Comparison of ENCODE assay signal across 7 cellular contexts in genomic region chr16:71790283-71790682, GRCh38. TPM values are rescaled to one million over a fixed set of nuclear protein-coding genes. Genes with fewer than 3 reads are reported as not detected.
DNase-seq lines count a peak whose midpoint lies in the region; ATAC-seq and TF ChIP-seq lines count a peak whose summit lies in the region.
"Not testable (repeated sequence)": the region's sequence is repeated elsewhere in the genome, so short reads cannot be mapped to it uniquely, and the experiment has no call there.

No MANE protein-coding gene starts in this region.

- H3K4me1 Mint-ChIP-seq in HFFc6 (ENCODE audit: low read depth) (peaks cover 36% of the 10 kb centered on the region), chondrocyte (ENCODE audit: low read depth) (peaks cover 25% of the 10 kb centered on the region)
- peaks cover 46% of the 10 kb centered on the region for H3K4me1 Mint-ChIP-seq in activated CD4-positive, alpha-beta T cell treated with anti-CD3 and anti-CD28 coated beads for 36 hours
- peaks cover 62% of the 10 kb centered on the region for H3K4me1 Mint-ChIP-seq in activated T-cell treated with anti-CD3 and anti-CD28 coated beads, Interleukin-2, amount 50 U/mL, for 72 hours (ENCODE audit: low read depth)
- H3K4me1 Mint-ChIP-seq in activated naive CD8-positive, alpha-beta T cell treated with anti-CD3 and anti-CD28 coated beads, Interleukin-2, amount 10 ng/mL, durations not matched to agents 7 days and 5 days: peaks cover 32% of the 10 kb centered on the region
- H3K4me1 Mint-ChIP-seq in natural killer cell treated with Interleukin-12 subunit alpha and Interleukin-12 subunit beta and Interleukin-15 and Interleukin-18, amount 100 ng/mL, for 72 hours (ENCODE audit: low read depth in 2 of 2): peaks cover 33 to 39% of the 10 kb centered on the region in 2 donors

- CTCF ChIA-PET in activated CD4-positive, alpha-beta T cell treated with anti-CD3 and anti-CD28 coated beads for 36 hours (lab: Charles Lee): interaction anchor here (0.7 to 2.0 kb wide), 7 partner anchors 9 to 171 kb away, joined by 3 to 5 read pairs (median 4); no protein-coding TSS in a partner anchor

- not testable (repeated sequence) for TF ChIP-seq CTCF in HFFc6 (IDR thresholded peaks at IDR 0.05); chondrocyte (IDR thresholded peaks at IDR 0.05)

- intact Hi-C loops in activated CD4-positive, alpha-beta T cell treated with anti-CD3 and anti-CD28 coated beads for 36 hours (cut with DNase I, micrococcal nuclease): loop anchor here in 1 of 2 experiments (5.0 kb wide), 1 partner anchor 92 kb away; the partner anchor contains the start of gene ZNF821

- H3K36me3 Mint-ChIP-seq in HFFc6 (ENCODE audit: low read depth): peaks cover 28% of the 10 kb centered on the region
- peaks cover 25% of the 10 kb centered on the region for H3K36me3 Mint-ChIP-seq in activated CD4-positive, alpha-beta T cell treated with anti-CD3 and anti-CD28 coated beads for 36 hours (ENCODE audit: low read depth)
- H3K36me3 Mint-ChIP-seq in activated T-cell treated with anti-CD3 and anti-CD28 coated beads, Interleukin-2, amount 50 U/mL, for 72 hours (ENCODE audit: insufficient read depth in 2 of 2): peaks cover 2 to 11% of the 10 kb centered on the region in 2 donors
- peaks cover 33% of the 10 kb centered on the region for H3K36me3 Mint-ChIP-seq in activated naive CD8-positive, alpha-beta T cell treated with anti-CD3 and anti-CD28 coated beads, Interleukin-2, amount 10 ng/mL, durations not matched to agents 7 days and 5 days
- not testable (repeated sequence) for H3K36me3 Mint-ChIP-seq in chondrocyte (ENCODE audit: low read depth); natural killer cell treated with Interleukin-12 subunit alpha and Interleukin-12 subunit beta and Interleukin-15 and Interleukin-18, amount 100 ng/mL, for 72 hours

- not testable (repeated sequence) for H3K4me3 Mint-ChIP-seq in HFFc6; activated CD4-positive, alpha-beta T cell treated with anti-CD3 and anti-CD28 coated beads for 36 hours; chondrocyte (ENCODE audit: unreplicated experiment)
- peak overlapping the region in 1 of 2 donors; percentile 40 for H3K4me3 Mint-ChIP-seq in activated T-cell treated with anti-CD3 and anti-CD28 coated beads, Interleukin-2, amount 50 U/mL, for 72 hours
- peak overlapping the region; percentile 44 for H3K4me3 Mint-ChIP-seq in activated naive CD8-positive, alpha-beta T cell treated with anti-CD3 and anti-CD28 coated beads, Interleukin-2, amount 10 ng/mL, durations not matched to agents 7 days and 5 days
- peak overlapping the region; percentile 30 for H3K4me3 Mint-ChIP-seq in natural killer cell treated with Interleukin-12 subunit alpha and Interleukin-12 subunit beta and Interleukin-15 and Interleukin-18, amount 100 ng/mL, for 72 hours

- H3K9me3 Mint-ChIP-seq in HFFc6; activated CD4-positive, alpha-beta T cell treated with anti-CD3 and anti-CD28 coated beads for 36 hours (ENCODE audit: low read depth); activated T-cell treated with anti-CD3 and anti-CD28 coated beads, Interleukin-2, amount 50 U/mL, for 72 hours; activated naive CD8-positive, alpha-beta T cell treated with anti-CD3 and anti-CD28 coated beads, Interleukin-2, amount 10 ng/mL, durations not matched to agents 7 days and 5 days; chondrocyte (ENCODE audit: low read depth); natural killer cell treated with Interleukin-12 subunit alpha and Interleukin-12 subunit beta and Interleukin-15 and Interleukin-18, amount 100 ng/mL, for 72 hours: not testable (repeated sequence)

- DNase-seq in HFFc6; activated CD4-positive, alpha-beta T cell treated with anti-CD3 and anti-CD28 coated beads for 36 hours; activated T-cell treated with anti-CD3 and anti-CD28 coated beads, Interleukin-2, amount 50 U/mL, for 72 hours; activated naive CD8-positive, alpha-beta T cell treated with anti-CD3 and anti-CD28 coated beads, Interleukin-2, amount 10 ng/mL, durations not matched to agents 7 days and 5 days; chondrocyte (ENCODE audit: low spot score); left lobe of liver (ENCODE audit: low spot score); natural killer cell treated with Interleukin-12 subunit alpha and Interleukin-12 subunit beta and Interleukin-15 and Interleukin-18, amount 100 ng/mL, for 72 hours (ENCODE audit: low spot score): not testable (repeated sequence)

- H3K27me3 Mint-ChIP-seq in HFFc6 (ENCODE audit: insufficient read depth); activated CD4-positive, alpha-beta T cell treated with anti-CD3 and anti-CD28 coated beads for 36 hours; activated T-cell treated with anti-CD3 and anti-CD28 coated beads, Interleukin-2, amount 50 U/mL, for 72 hours (ENCODE audit: low read depth); activated naive CD8-positive, alpha-beta T cell treated with anti-CD3 and anti-CD28 coated beads, Interleukin-2, amount 10 ng/mL, durations not matched to agents 7 days and 5 days; chondrocyte (ENCODE audit: low read depth); natural killer cell treated with Interleukin-12 subunit alpha and Interleukin-12 subunit beta and Interleukin-15 and Interleukin-18, amount 100 ng/mL, for 72 hours: not testable (repeated sequence)

- ATAC-seq in activated CD4-positive, alpha-beta T cell treated with anti-CD3 and anti-CD28 coated beads for 36 hours; activated T-cell treated with anti-CD3 and anti-CD28 coated beads, Interleukin-2, amount 50 U/mL, for 72 hours (replicated peaks in 1 of 2); activated naive CD8-positive, alpha-beta T cell treated with anti-CD3 and anti-CD28 coated beads, Interleukin-2, amount 10 ng/mL, durations not matched to agents 7 days and 5 days (ENCODE audit: low read depth): not testable (repeated sequence)
- ATAC-seq in left lobe of liver: peak; percentile 30
- peak in 1 of 2 donors; percentile 56 for ATAC-seq in natural killer cell treated with Interleukin-12 subunit alpha and Interleukin-12 subunit beta and Interleukin-15 and Interleukin-18, amount 100 ng/mL, for 72 hours

- H3K27ac Mint-ChIP-seq in HFFc6 (peak overlapping the region; percentile 51), chondrocyte (ENCODE audit: unreplicated experiment) (peak overlapping the region; percentile 22)
- peak overlapping the region; percentile 42 for H3K27ac Mint-ChIP-seq in activated CD4-positive, alpha-beta T cell treated with anti-CD3 and anti-CD28 coated beads for 36 hours
- H3K27ac Mint-ChIP-seq in activated T-cell treated with anti-CD3 and anti-CD28 coated beads, Interleukin-2, amount 50 U/mL, for 72 hours: peak overlapping the region; percentile 88
- peak overlapping the region; percentile 44 for H3K27ac Mint-ChIP-seq in activated naive CD8-positive, alpha-beta T cell treated with anti-CD3 and anti-CD28 coated beads, Interleukin-2, amount 10 ng/mL, durations not matched to agents 7 days and 5 days
- H3K27ac Mint-ChIP-seq in natural killer cell treated with Interleukin-12 subunit alpha and Interleukin-12 subunit beta and Interleukin-15 and Interleukin-18, amount 100 ng/mL, for 72 hours: peak overlapping the region in 1 of 2 donors; percentile 87

- POLR2A ChIA-PET in activated CD4-positive, alpha-beta T cell treated with anti-CD3 and anti-CD28 coated beads for 36 hours (lab: Charles Lee): interaction anchor here (0.7 kb wide), 1 partner anchor 61 kb away, joined by 8 read pairs; no protein-coding TSS in a partner anchor
- POLR2A ChIA-PET in activated naive CD8-positive, alpha-beta T cell treated with anti-CD3 and anti-CD28 coated beads, Interleukin-2, amount 10 ng/mL, durations not matched to agents 7 days and 5 days (lab: Charles Lee): interaction anchor here (0.6 to 1.2 kb wide), 5 partner anchors 17 to 91 kb away, joined by 3 to 7 read pairs (median 4); partner anchors contain the start of gene AP1G1

RNA-seq across cellular contexts. Expression of gene AP1G1, which starts 18.4 kb away (rescaled TPM):
- 100 to 1,000 TPM in 5 of 6 experiments, 10 to 100 TPM in 1; 87.5 to 115 (median 106) TPM for total RNA-seq in HFFc6 (2021; fragmentation: NEBNext Ultra II Directional; extraction: Animal tissue kit (Norgen Biotek cat#: 25700))
- 10 to 100 TPM; 65.5 to 68.8 TPM for total RNA-seq in activated CD4-positive, alpha-beta T cell treated with anti-CD3 and anti-CD28 coated beads for 36 hours
- 10 to 100 TPM; 83.2 to 87.0 TPM for total RNA-seq in activated T-cell treated with anti-CD3 and anti-CD28 coated beads, Interleukin-2, amount 50 U/mL, for 72 hours
- total RNA-seq in activated naive CD8-positive, alpha-beta T cell treated with anti-CD3 and anti-CD28 coated beads, Interleukin-2, amount 10 ng/mL, durations not matched to agents 7 days and 5 days: 10 to 100 TPM; 86.3 to 93.2 TPM
- total RNA-seq in chondrocyte (62.7 to 82.0 TPM (median 62.9 TPM) in 3 replicates), left lobe of liver (51.9 TPM)
- 100 to 1,000 TPM; 111 to 120 TPM for total RNA-seq in natural killer cell treated with Interleukin-12 subunit alpha and Interleukin-12 subunit beta and Interleukin-15 and Interleukin-18, amount 100 ng/mL, for 72 hours

RNA-seq across cellular contexts. Expression of gene ATXN1L, which starts 55.5 kb away (rescaled TPM):
- total RNA-seq in HFFc6 (2021; fragmentation: NEBNext Ultra II Directional; extraction: Animal tissue kit (Norgen Biotek cat#: 25700)): 10 to 100 TPM; 14.9 to 19.0 (median 17.2) TPM
- total RNA-seq in activated CD4-positive, alpha-beta T cell treated with anti-CD3 and anti-CD28 coated beads for 36 hours: 10 to 100 TPM; 15.4 to 16.9 TPM
- total RNA-seq in activated T-cell treated with anti-CD3 and anti-CD28 coated beads, Interleukin-2, amount 50 U/mL, for 72 hours: 10 to 100 TPM; 21.7 to 25.8 TPM
- 10 to 100 TPM; 27.8 to 28.3 TPM for total RNA-seq in activated naive CD8-positive, alpha-beta T cell treated with anti-CD3 and anti-CD28 coated beads, Interleukin-2, amount 10 ng/mL, durations not matched to agents 7 days and 5 days
- total RNA-seq in chondrocyte: 29.4 to 32.4 TPM (median 30.8 TPM) in 3 replicates
- total RNA-seq in left lobe of liver: 10.0 TPM
- 10 to 100 TPM; 24.5 to 25.7 TPM for total RNA-seq in natural killer cell treated with Interleukin-12 subunit alpha and Interleukin-12 subunit beta and Interleukin-15 and Interleukin-18, amount 100 ng/mL, for 72 hours
